In the genomic region with DNA sequence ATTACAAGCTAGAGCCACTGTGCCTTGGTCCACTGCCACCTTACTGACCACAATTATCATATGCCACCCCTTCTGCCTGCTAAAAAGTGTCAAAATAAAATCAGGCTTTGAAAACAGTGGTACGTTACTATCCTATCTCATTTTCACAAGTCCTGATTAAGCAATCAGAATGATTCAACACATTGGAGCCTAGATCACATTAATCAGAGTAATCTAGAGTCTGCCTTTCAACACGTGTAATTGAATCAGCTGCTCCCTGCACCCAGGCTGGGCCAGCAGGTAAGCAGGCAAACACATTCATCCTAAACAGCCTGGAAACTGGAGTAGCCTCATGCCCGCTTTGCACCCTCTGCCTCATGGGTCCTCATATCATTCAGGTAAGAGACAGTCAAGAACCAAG, we compare ENCODE assay signal across 15 cellular contexts.
DNase-seq lines count a peak whose midpoint lies in the region; ATAC-seq and TF ChIP-seq lines count a peak whose summit lies in the region.
"Had no signal": no experiment of that assay in that cellular context is flagged by ENCODE, and none has a peak within 500 bp of the region (broad histone marks: within the 10 kb centered on the region; RNA-seq: fewer than 3 reads in every experiment).

No MANE protein-coding gene starts in this region.

- no peak overlapping the region for H3K56ac ChIP-seq in H9 (ENCODE audit: insufficient read length, low read depth, low read length)

- H4K20me1 ChIP-seq in H9 (ENCODE audit: control insufficient read depth, insufficient read depth, insufficient read length) (no peaks in the 10 kb centered on the region), hepatocyte (ENCODE audit: insufficient read depth, poor library complexity, severe bottlenecking) (no peaks in the 10 kb centered on the region)

- H4K8ac ChIP-seq in H9 (replicated peaks; ENCODE audit: insufficient read length, low read depth, low read length) = no peak overlapping the region

- H3K9me2 ChIP-seq in hepatocyte (replicated peaks; ENCODE audit: insufficient read depth) = no peaks in the 10 kb centered on the region

- H2AK5ac ChIP-seq in H9 (ENCODE audit: insufficient read length, low read length) = no peak overlapping the region

- H3K79me2 ChIP-seq in H9 (ENCODE audit: insufficient read depth, low read length) (no peaks in the 10 kb centered on the region; the same call in 1 of the 2 replicates), hepatocyte (peaks cover 30% of the 10 kb centered on the region)

- POLR2A ChIA-PET in HEK293T (lab: Yijun Ruan, JAX) = interaction anchor here (1.0 kb wide), 1 partner anchor 42 kb away, joined by 3 read pairs; no protein-coding TSS in a partner anchor

- peaks cover 3% of the 10 kb centered on the region; the same call in 1 of the 2 replicates for H3K4me1 ChIP-seq in H9 (ENCODE audit: insufficient read depth, low read length)
- H3K4me1 ChIP-seq in hepatocyte (ENCODE audit: insufficient read depth) = peaks cover 14% of the 10 kb centered on the region

- H3K79me1 ChIP-seq in H9 (ENCODE audit: insufficient read depth, low read depth, low read length, poor library complexity, severe bottlenecking) = no peaks in the 10 kb centered on the region

- no peak overlapping the region for H3T11ph ChIP-seq in H9 (ENCODE audit: low read length)

- H4K5ac ChIP-seq in H9 (ENCODE audit: insufficient read length, low read depth, low read length) = no peak overlapping the region

- no peak overlapping the region for H2BK15ac ChIP-seq in H9 (ENCODE audit: low read depth, low read length)

- peak overlapping the region; percentile 18 to 49 (median 41); a peak in 3 of 7 replicates for H3K27ac Mint-ChIP-seq in H9
- H3K27ac Mint-ChIP-seq: activated T-helper 2 cell treated with anti-CD3 and anti-CD28 coated beads, Interferon-gamma antibody, Interleukin-2, Interleukin-4, amounts not matched to agents 10 μg/mL and 5 μg/mL and 100 μg/mL, durations not matched to agents 14 hours and 24 hours and 36 hours; B cell; stimulated activated memory B cell treated with anti-CD40 and anti-IgM and Interleukin-4, amounts not matched to agents 10 μg/mL and 1 μg/mL and 100 μg/mL, for 72 hours had no signal

- no peak overlapping the region for H2BK120ac ChIP-seq in H9 (ENCODE audit: low read depth, low read length, poor library complexity, severe bottlenecking)

- no peaks in the 10 kb centered on the region for H3K9me3 Mint-ChIP-seq in H9
- H3K9me3 Mint-ChIP-seq: activated T-helper 2 cell treated with anti-CD3 and anti-CD28 coated beads, Interferon-gamma antibody, Interleukin-2, Interleukin-4, amounts not matched to agents 10 μg/mL and 5 μg/mL and 100 μg/mL, durations not matched to agents 14 hours and 24 hours and 36 hours; stimulated activated memory B cell treated with anti-CD40 and anti-IgM and Interleukin-4, amounts not matched to agents 10 μg/mL and 1 μg/mL and 100 μg/mL, for 72 hours had no signal

- no peaks in the 10 kb centered on the region for H3K23me2 ChIP-seq in H9 (ENCODE audit: insufficient read length, low read depth, low read length, poor library complexity, severe bottlenecking)

- no peak overlapping the region for H2BK20ac ChIP-seq in H9 (ENCODE audit: low read depth, low read length, poor library complexity, severe bottlenecking)

- CTCF ChIA-PET in HEK293T (lab: Yijun Ruan, JAX) = no interaction called here

- peak; percentile 76 for DNase-seq in A172 (ENCODE audit: low spot score)
- DNase-seq in H9 = no peak
- peak; percentile 55 for DNase-seq in astrocyte of the hippocampus (ENCODE audit: low read depth, low spot score)
- DNase-seq in hepatocyte (ENCODE audit: low spot score) = no peak
- no peak for DNase-seq in HEK293T (ENCODE audit: extremely low spot score)
- DNase-seq in NCI-H1436 (lab: John Stamatoyannopoulos, UW) = no peak
- DNase-seq: central memory CD4-positive, alpha-beta T cell had no signal

- no peak overlapping the region for H3K18ac ChIP-seq in H9 (ENCODE audit: insufficient read length, low read depth, low read length)

- H3K4me2 ChIP-seq in H9 (ENCODE audit: insufficient read depth, insufficient read length, low read length) (no peak overlapping the region), hepatocyte (no peak overlapping the region)

- no peaks in the 10 kb centered on the region for H3K36me3 ChIP-seq in hepatocyte (replicated peaks; ENCODE audit: insufficient read depth, low read depth)
- H3K36me3 ChIP-seq: esophagus muscularis mucosa had no signal

- H3K36me3 Mint-ChIP-seq in H9 (ENCODE audit: insufficient read depth in 1 of 3, low read depth in 3 of 3) = no peaks in the 10 kb centered on the region
- H3K36me3 Mint-ChIP-seq: stimulated activated memory B cell treated with anti-CD40 and anti-IgM and Interleukin-4, amounts not matched to agents 10 μg/mL and 1 μg/mL and 100 μg/mL, for 72 hours had no signal

- H3K4me3 Mint-ChIP-seq in H9 = no peak overlapping the region
- H3K4me3 Mint-ChIP-seq: B cell; stimulated activated memory B cell treated with anti-CD40 and anti-IgM and Interleukin-4, amounts not matched to agents 10 μg/mL and 1 μg/mL and 100 μg/mL, for 72 hours had no signal

- no peak overlapping the region for H2BK12ac ChIP-seq in H9 (ENCODE audit: insufficient read length, low read depth, low read length)

- TF ChIP-seq CTCF in H9 (conservative IDR thresholded peaks at IDR 0.05) = no peak
- TF ChIP-seq CTCF in hepatocyte (IDR thresholded peaks at IDR 0.05; ENCODE audit: poor library complexity) = no peak

- no peaks in the 10 kb centered on the region for H3K9me3 ChIP-seq in H9 (ENCODE audit: control insufficient read depth, low read depth, low read length)
- no peaks in the 10 kb centered on the region for H3K9me3 ChIP-seq in hepatocyte (ENCODE audit: low read depth)
- H3K9me3 ChIP-seq: esophagus muscularis mucosa had no signal

- H3K27ac ChIP-seq in H9 (ENCODE audit: insufficient read length, low read depth, low read length) = no peak overlapping the region
- peak overlapping the region; percentile 73 for H3K27ac ChIP-seq in hepatocyte
- H3K27ac ChIP-seq: SK-N-MC had no signal

- no peak overlapping the region for H3K23ac ChIP-seq in H9 (ENCODE audit: insufficient read length, low read depth, low read length)

- WGBS in H9 (ENCODE audit: extremely low coverage, insufficient read length, low lambda C conversion rate) = no CpG with 5 or more reads among the region's 3 CpGs
- 51% methylated on average over 3 of the region's 3 CpGs for WGBS in hepatocyte (ENCODE audit: low lambda C conversion rate, missing lambda C conversion rate)

- H3K27me3 ChIP-seq in H9 (ENCODE audit: insufficient read depth, low read length) (no peaks in the 10 kb centered on the region), hepatocyte (no peaks in the 10 kb centered on the region)
- H3K27me3 ChIP-seq: esophagus muscularis mucosa had no signal

- H3K9ac ChIP-seq in H9 (ENCODE audit: extremely low read depth, insufficient read length, low read length) = no peak overlapping the region

- no peak overlapping the region for H3K4ac ChIP-seq in H9 (ENCODE audit: low read depth, low read length)

- no peaks in the 10 kb centered on the region for H3K27me3 Mint-ChIP-seq in H9 (ENCODE audit: low read depth)

- no peak overlapping the region for H4K91ac ChIP-seq in H9 (ENCODE audit: insufficient read length, low read depth, low read length)

- no peak for ATAC-seq in GM21619 (IDR thresholded peaks at IDR 0.05; ENCODE audit: unreplicated experiment)
- no peak for ATAC-seq in GM19328 (IDR thresholded peaks at IDR 0.05; ENCODE audit: unreplicated experiment)
- ATAC-seq: activated CD4-positive, CD25-positive, alpha-beta regulatory T cell treated with anti-CD3 and anti-CD28 coated beads, Interleukin-2, amount 50 U/mL, for 24 hours; stimulated activated memory B cell treated with anti-CD40 and anti-IgM and Interleukin-4, amounts not matched to agents 10 μg/mL and 1 μg/mL and 100 μg/mL, for 72 hours had no signal

- peaks cover 42 to 46% of the 10 kb centered on the region in 2 experiments for H3K4me1 Mint-ChIP-seq in H9
- H3K4me1 Mint-ChIP-seq: B cell; stimulated activated memory B cell treated with anti-CD40 and anti-IgM and Interleukin-4, amounts not matched to agents 10 μg/mL and 1 μg/mL and 100 μg/mL, for 72 hours had no signal

- H2AFZ ChIP-seq in H9 (ENCODE audit: low read length) (no peak overlapping the region), hepatocyte (no peak overlapping the region)

- H3K4me3 ChIP-seq in hepatocyte = no peak overlapping the region
- H3K4me3 ChIP-seq: esophagus muscularis mucosa, SK-N-MC had no signal

- H2BK5ac ChIP-seq in H9 (ENCODE audit: insufficient read length, low read length) = no peak overlapping the region

- no peak overlapping the region for H3K14ac ChIP-seq in H9 (ENCODE audit: insufficient read depth, low read length)

TF ChIP-seq in HEK293T, 16 proteins besides CTCF, POLR2A, EP300 and RAD21:
- TF ChIP-seq LEF1 (IDR thresholded peaks at IDR 0.05; ENCODE audit: borderline replicate concordance) (no peak), SUZ12 (IDR thresholded peaks at IDR 0.05) (no peak), L3MBTL2 (conservative IDR thresholded peaks at IDR 0.05) (no peak), HDGF (IDR thresholded peaks at IDR 0.05; ENCODE audit: borderline replicate concordance) (no peak), BHLHE40 (IDR thresholded peaks at IDR 0.05; ENCODE audit: borderline replicate concordance) (no peak), ZNF384 (IDR thresholded peaks at IDR 0.05) (no peak), CTBP1 (IDR thresholded peaks at IDR 0.05; ENCODE audit: borderline replicate concordance) (no peak), ARNT (IDR thresholded peaks at IDR 0.05) (no peak), FOXM1 (IDR thresholded peaks at IDR 0.05; ENCODE audit: borderline replicate concordance) (no peak), SP1 (IDR thresholded peaks at IDR 0.05) (no peak), FOXK2 (IDR thresholded peaks at IDR 0.05) (no peak), FOXA1 (IDR thresholded peaks at IDR 0.05) (no peak), TARDBP (IDR thresholded peaks at IDR 0.05) (no peak), NFRKB (IDR thresholded peaks at IDR 0.05) (no peak), ELF4 (IDR thresholded peaks at IDR 0.05) (no peak)
TF ChIP-seq in HEK293T: peak in this region for 0.

Comparison
In these comparisons a context has a peak if more than half of its experiments do, and no peak if none do; other contexts are left out.
1. DNase-seq: peak in A172 (single experiment) and astrocyte of the hippocampus (single experiment); none in H9 (single experiment), hepatocyte (single experiment), HEK293T (single experiment) and NCI-H1436 (single experiment).